Comparison of ENCODE assay signal across 1 cellular context in the genomic region with DNA sequence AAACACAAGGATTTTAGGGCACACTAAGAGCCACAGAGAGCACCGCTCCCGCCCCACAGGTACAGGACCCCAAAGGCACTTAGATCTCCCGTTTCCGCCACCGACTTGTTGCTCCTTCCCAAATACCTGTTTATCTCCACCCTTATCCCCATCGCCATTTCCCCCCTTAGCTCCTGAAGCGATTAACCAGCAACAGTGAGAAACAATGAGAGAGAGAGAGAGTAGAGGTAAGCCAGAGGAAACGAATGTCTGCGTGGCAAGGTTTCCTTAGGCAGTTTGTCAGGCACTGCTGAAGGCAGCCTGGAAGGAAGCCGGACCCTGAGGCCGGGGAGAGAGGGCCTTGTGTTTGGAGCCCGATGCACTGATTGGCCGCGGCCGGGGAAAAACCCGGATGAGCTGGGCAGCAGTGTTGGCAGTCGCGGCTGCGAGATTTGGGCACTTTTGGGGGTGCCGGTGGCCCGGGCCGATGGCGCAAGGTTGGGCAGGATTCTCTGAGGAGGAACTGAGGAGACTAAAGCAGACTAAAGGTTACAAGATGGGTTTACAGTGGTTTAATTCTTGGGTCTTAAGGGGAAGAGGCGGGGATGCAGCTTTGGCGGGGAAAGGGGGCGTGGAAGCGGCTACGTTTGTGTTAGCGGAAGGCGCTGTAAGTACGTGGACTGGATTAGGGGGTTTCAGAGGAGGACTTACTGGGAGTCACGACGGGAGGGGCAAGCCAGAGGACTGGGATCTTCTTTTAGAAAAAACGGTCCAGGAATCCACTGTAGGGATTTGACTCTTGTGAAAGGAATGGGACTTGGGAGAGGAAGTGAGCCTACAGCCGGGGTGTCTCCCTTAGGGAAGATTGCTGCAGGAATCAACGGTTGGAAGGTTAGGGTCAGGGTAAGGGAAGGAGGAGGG.
TF ChIP-seq lines count a peak whose summit lies in the region.

GORAB (plus strand) TSS at position 409 of the 900 bp plus-strand sequence; CDS start at position 467, 58 bp downstream.

TF ChIP-seq in HepG2, 621 proteins besides CTCF, POLR2A, EP300 and RAD21 (continued from another document and continues in another):
- TF ChIP-seq, protein P1, sequence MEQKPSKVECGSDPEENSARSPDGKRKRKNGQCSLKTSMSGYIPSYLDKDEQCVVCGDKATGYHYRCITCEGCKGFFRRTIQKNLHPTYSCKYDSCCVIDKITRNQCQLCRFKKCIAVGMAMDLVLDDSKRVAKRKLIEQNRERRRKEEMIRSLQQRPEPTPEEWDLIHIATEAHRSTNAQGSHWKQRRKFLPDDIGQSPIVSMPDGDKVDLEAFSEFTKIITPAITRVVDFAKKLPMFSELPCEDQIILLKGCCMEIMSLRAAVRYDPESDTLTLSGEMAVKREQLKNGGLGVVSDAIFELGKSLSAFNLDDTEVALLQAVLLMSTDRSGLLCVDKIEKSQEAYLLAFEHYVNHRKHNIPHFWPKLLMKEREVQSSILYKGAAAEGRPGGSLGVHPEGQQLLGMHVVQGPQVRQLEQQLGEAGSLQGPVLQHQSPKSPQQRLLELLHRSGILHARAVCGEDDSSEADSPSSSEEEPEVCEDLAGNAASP (CRISPR knock-in tag; IDR thresholded peaks at IDR 0.05; ENCODE audit: borderline replicate concordance) = 0 out of 2 replicates have a peak, but pooled peaks have one; percentile 46
- TF ChIP-seq SOX6 (IDR thresholded peaks at IDR 0.05) (no peak), SOX6 (CRISPR knock-in tag; IDR thresholded peaks at IDR 0.05) (peak; percentile 39), TMF1 (CRISPR knock-in tag; IDR thresholded peaks at IDR 0.05; ENCODE audit: low read depth) (peak; percentile 35; the same call in 1 of the 2 replicates), STAT5B (CRISPR knock-in tag; IDR thresholded peaks at IDR 0.05) (no peak), SMYD3 (CRISPR knock-in tag; IDR thresholded peaks at IDR 0.05) (peak; percentile 85; the same call in 1 of the 2 replicates), EZH2 (conservative IDR thresholded peaks at IDR 0.05; ENCODE audit: low read depth, low read length) (no peak), ZNF138 (CRISPR knock-in tag; IDR thresholded peaks at IDR 0.05; ENCODE audit: low read depth) (no peak), PHF5A (CRISPR knock-in tag; IDR thresholded peaks at IDR 0.05; ENCODE audit: low read depth, unreplicated experiment) (peak; percentile 60), FOXP1 (IDR thresholded peaks at IDR 0.05) (no peak), FOXP1 (CRISPR knock-in tag; IDR thresholded peaks at IDR 0.05) (0 out of 2 replicates have a peak, but pooled peaks have one; percentile 6), TAF1 (CRISPR knock-in tag; IDR thresholded peaks at IDR 0.05) (peak; percentile 88), LCORL (IDR thresholded peaks at IDR 0.05) (peak; percentile 33; the same call in 1 of the 2 replicates), LCORL (CRISPR knock-in tag; IDR thresholded peaks at IDR 0.05) (peak; percentile 74), ZNF383 (CRISPR knock-in tag; IDR thresholded peaks at IDR 0.05; ENCODE audit: borderline replicate concordance) (no peak), ZNF451 (CRISPR knock-in tag; IDR thresholded peaks at IDR 0.05) (peak; percentile 49; the same call in 1 of the 2 replicates), TBL1XR1 (IDR thresholded peaks at IDR 0.05; ENCODE audit: borderline replicate concordance, low read length, partially characterized antibody) (no peak), ZFP91 (CRISPR knock-in tag; IDR thresholded peaks at IDR 0.05; ENCODE audit: borderline replicate concordance) (peak; percentile 81), YEATS2 (CRISPR knock-in tag; IDR thresholded peaks at IDR 0.05; ENCODE audit: borderline replicate concordance) (peak; percentile 96), ZNF12 (CRISPR knock-in tag; IDR thresholded peaks at IDR 0.05) (peak; percentile 65; the same call in 1 of the 2 replicates), DNMT3B (CRISPR knock-in tag; conservative IDR thresholded peaks at IDR 0.05) (peak; percentile 80; the same call in 1 of the 2 replicates), ZNF558 (CRISPR knock-in tag; IDR thresholded peaks at IDR 0.05; ENCODE audit: borderline replicate concordance) (0 out of 2 replicates have a peak, but pooled peaks have one; percentile 31), FOXM1 (CRISPR knock-in tag; IDR thresholded peaks at IDR 0.05) (no peak), NFE2 (CRISPR knock-in tag; IDR thresholded peaks at IDR 0.05) (no peak), SKI (IDR thresholded peaks at IDR 0.05; ENCODE audit: partially characterized antibody) (peak; percentile 10), PITX1 (CRISPR knock-in tag; IDR thresholded peaks at IDR 0.05) (peak; percentile 25; the same call in 1 of the 2 replicates), REL (CRISPR knock-in tag; conservative IDR thresholded peaks at IDR 0.05) (peak; percentile 15; the same call in 1 of the 2 replicates), ZNF510 (CRISPR knock-in tag; IDR thresholded peaks at IDR 0.05; ENCODE audit: low read depth) (no peak), KAT7 (CRISPR knock-in tag; IDR thresholded peaks at IDR 0.05; ENCODE audit: borderline replicate concordance) (0 out of 2 replicates have a peak, but pooled peaks have one; percentile 49), ZNF331 (CRISPR knock-in tag; IDR thresholded peaks at IDR 0.05) (peak; percentile 59), SOX5 (CRISPR knock-in tag; IDR thresholded peaks at IDR 0.05; ENCODE audit: borderline replicate concordance) (peak; percentile 37; the same call in 1 of the 2 replicates), FIP1L1 (IDR thresholded peaks at IDR 0.05; ENCODE audit: borderline replicate concordance, insufficient read depth, low read depth, low read length) (0 out of 2 replicates have a peak, but pooled peaks have one; percentile 50), ZFX (CRISPR knock-in tag; IDR thresholded peaks at IDR 0.05; ENCODE audit: low read depth) (peak; percentile 85), ZC3H4 (CRISPR knock-in tag; IDR thresholded peaks at IDR 0.05; ENCODE audit: borderline replicate concordance) (no peak), ZMYM2 (CRISPR knock-in tag; IDR thresholded peaks at IDR 0.05) (no peak), TBX2 (CRISPR knock-in tag; IDR thresholded peaks at IDR 0.05; ENCODE audit: borderline replicate concordance) (peak; percentile 10; the same call in 1 of the 2 replicates), ZKSCAN5 (CRISPR knock-in tag; IDR thresholded peaks at IDR 0.05) (no peak), NAIF1 (CRISPR knock-in tag; IDR thresholded peaks at IDR 0.05; ENCODE audit: borderline replicate concordance) (0 out of 2 replicates have a peak, but pooled peaks have one; percentile 61), RNF219 (CRISPR knock-in tag; IDR thresholded peaks at IDR 0.05) (no peak), MED1 (CRISPR knock-in tag; IDR thresholded peaks at IDR 0.05) (peak; percentile 42), ZNF614 (CRISPR knock-in tag; IDR thresholded peaks at IDR 0.05; ENCODE audit: borderline replicate concordance) (peak; percentile 28; the same call in 1 of the 2 replicates)
- TF ChIP-seq, protein P2, sequence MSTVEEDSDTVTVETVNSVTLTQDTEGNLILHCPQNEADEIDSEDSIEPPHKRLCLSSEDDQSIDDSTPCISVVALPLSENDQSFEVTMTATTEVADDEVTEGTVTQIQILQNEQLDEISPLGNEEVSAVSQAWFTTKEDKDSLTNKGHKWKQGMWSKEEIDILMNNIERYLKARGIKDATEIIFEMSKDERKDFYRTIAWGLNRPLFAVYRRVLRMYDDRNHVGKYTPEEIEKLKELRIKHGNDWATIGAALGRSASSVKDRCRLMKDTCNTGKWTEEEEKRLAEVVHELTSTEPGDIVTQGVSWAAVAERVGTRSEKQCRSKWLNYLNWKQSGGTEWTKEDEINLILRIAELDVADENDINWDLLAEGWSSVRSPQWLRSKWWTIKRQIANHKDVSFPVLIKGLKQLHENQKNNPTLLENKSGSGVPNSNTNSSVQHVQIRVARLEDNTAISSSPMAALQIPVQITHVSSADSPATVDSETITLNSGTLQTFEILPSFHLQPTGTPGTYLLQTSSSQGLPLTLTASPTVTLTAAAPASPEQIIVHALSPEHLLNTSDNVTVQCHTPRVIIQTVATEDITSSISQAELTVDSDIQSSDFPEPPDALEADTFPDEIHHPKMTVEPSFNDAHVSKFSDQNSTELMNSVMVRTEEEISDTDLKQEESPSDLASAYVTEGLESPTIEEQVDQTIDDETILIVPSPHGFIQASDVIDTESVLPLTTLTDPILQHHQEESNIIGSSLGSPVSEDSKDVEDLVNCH (CRISPR knock-in tag; IDR thresholded peaks at IDR 0.05) = peak; percentile 98; the same call in 1 of the 2 replicates
- TF ChIP-seq, protein P3, sequence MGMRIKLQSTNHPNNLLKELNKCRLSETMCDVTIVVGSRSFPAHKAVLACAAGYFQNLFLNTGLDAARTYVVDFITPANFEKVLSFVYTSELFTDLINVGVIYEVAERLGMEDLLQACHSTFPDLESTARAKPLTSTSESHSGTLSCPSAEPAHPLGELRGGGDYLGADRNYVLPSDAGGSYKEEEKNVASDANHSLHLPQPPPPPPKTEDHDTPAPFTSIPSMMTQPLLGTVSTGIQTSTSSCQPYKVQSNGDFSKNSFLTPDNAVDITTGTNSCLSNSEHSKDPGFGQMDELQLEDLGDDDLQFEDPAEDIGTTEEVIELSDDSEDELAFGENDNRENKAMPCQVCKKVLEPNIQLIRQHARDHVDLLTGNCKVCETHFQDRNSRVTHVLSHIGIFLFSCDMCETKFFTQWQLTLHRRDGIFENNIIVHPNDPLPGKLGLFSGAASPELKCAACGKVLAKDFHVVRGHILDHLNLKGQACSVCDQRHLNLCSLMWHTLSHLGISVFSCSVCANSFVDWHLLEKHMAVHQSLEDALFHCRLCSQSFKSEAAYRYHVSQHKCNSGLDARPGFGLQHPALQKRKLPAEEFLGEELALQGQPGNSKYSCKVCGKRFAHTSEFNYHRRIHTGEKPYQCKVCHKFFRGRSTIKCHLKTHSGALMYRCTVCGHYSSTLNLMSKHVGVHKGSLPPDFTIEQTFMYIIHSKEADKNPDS (CRISPR knock-in tag; IDR thresholded peaks at IDR 0.05) = no peak
- TF ChIP-seq, protein P4, sequence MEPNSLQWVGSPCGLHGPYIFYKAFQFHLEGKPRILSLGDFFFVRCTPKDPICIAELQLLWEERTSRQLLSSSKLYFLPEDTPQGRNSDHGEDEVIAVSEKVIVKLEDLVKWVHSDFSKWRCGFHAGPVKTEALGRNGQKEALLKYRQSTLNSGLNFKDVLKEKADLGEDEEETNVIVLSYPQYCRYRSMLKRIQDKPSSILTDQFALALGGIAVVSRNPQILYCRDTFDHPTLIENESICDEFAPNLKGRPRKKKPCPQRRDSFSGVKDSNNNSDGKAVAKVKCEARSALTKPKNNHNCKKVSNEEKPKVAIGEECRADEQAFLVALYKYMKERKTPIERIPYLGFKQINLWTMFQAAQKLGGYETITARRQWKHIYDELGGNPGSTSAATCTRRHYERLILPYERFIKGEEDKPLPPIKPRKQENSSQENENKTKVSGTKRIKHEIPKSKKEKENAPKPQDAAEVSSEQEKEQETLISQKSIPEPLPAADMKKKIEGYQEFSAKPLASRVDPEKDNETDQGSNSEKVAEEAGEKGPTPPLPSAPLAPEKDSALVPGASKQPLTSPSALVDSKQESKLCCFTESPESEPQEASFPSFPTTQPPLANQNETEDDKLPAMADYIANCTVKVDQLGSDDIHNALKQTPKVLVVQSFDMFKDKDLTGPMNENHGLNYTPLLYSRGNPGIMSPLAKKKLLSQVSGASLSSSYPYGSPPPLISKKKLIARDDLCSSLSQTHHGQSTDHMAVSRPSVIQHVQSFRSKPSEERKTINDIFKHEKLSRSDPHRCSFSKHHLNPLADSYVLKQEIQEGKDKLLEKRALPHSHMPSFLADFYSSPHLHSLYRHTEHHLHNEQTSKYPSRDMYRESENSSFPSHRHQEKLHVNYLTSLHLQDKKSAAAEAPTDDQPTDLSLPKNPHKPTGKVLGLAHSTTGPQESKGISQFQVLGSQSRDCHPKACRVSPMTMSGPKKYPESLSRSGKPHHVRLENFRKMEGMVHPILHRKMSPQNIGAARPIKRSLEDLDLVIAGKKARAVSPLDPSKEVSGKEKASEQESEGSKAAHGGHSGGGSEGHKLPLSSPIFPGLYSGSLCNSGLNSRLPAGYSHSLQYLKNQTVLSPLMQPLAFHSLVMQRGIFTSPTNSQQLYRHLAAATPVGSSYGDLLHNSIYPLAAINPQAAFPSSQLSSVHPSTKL (CRISPR knock-in tag; IDR thresholded peaks at IDR 0.05) = peak; percentile 41; the same call in 1 of the 2 replicates
